In genomic region chr7:99558306-99559275, GRCh38 we compare ENCODE assay signal across 8 cellular contexts. TPM values are rescaled to one million over a fixed set of nuclear protein-coding genes. Genes with fewer than 3 reads are reported as not detected.
DNase-seq lines count a peak whose midpoint lies in the region; ATAC-seq and TF ChIP-seq lines count a peak whose summit lies in the region.

Gene ZNF655 (plus strand): TSS chr7:99558642. CDS start chr7:99560560, 1,918 bp downstream.

- peak; percentile 81 for ATAC-seq in HG02759 (IDR thresholded peaks at IDR 0.05; ENCODE audit: unreplicated experiment)
- peak; percentile 98 for ATAC-seq in left ventricle myocardium superior

- intact Hi-C loops in T-helper 1 cell treated with Interleukin-12 subunit alpha and Interleukin-12 subunit beta and Interleukin-4 antibody, amounts not matched to agents 30 ng/mL and 1 ng/mL, for 36 hours (cut with micrococcal nuclease), result loop anchor here (1.0 to 10.0 kb wide), 13 partner anchors 53 to 1146 kb away; partner anchors contain the start of genes AP4M1, ATP5MF, BUD31 and MCM7
- intact Hi-C loops in left ventricle myocardium superior (cut with micrococcal nuclease), result no loop called here
- intact Hi-C loops in prostate gland (cut with DNase I), result loop anchor here (5.0 to 10.0 kb wide), 2 partner anchors 59 to 356 kb away; partner anchors contain the start of genes TRIM4 and ZSCAN25

- WGBS in prostate gland, result under 1% methylated on average over 58 of the region's 80 CpGs

- H3K36me3 ChIP-seq in prostate gland, result peaks cover 1 to 10% of the 10 kb centered on the region in 2 donors

- no peak for TF ChIP-seq CTCF in GM12875 (IDR thresholded peaks at IDR 0.05; ENCODE audit: borderline replicate concordance, insufficient read depth, low read depth, low read length)
- TF ChIP-seq CTCF in prostate gland (IDR thresholded peaks at IDR 0.05), result no peak

- peak; percentile 75 for TF ChIP-seq POLR2A in prostate gland (IDR thresholded peaks at IDR 0.05)

- H3K4me1 ChIP-seq in prostate gland (replicated peaks), result no peaks in the 10 kb centered on the region

- H3K27ac ChIP-seq in prostate gland, result peak within 1 kb of the TSS; percentile 96

- H3K4me3 ChIP-seq in GM12875 (ENCODE audit: low read depth, low read length) (peak within 1 kb of the TSS; percentile 97), prostate gland (peak within 1 kb of the TSS; percentile 74 to 78)

- H3K9me3 ChIP-seq in prostate gland, result no peaks in the 10 kb centered on the region

- DNase-seq in NCI-H146 (lab: John Stamatoyannopoulos, UW), result peak; percentile 94
- peak; percentile 44 to 98 (median 84) for DNase-seq in amygdala (lab: John Stamatoyannopoulos, UW)
- DNase-seq in left ventricle myocardium superior, result peak; percentile 93
- DNase-seq in prostate gland (ENCODE audit: low spot score), result peak; percentile 87
- DNase-seq in ureter (ENCODE audit: low spot score), result peak; percentile 96

- H3K27me3 ChIP-seq in prostate gland (replicated peaks; ENCODE audit: insufficient read depth), result no peaks in the 10 kb centered on the region

RNA-seq across cellular contexts. Expression of gene ZNF655, which starts in this region (rescaled TPM):
- total RNA-seq in T-helper 1 cell treated with Interleukin-12 subunit alpha and Interleukin-12 subunit beta and Interleukin-4 antibody, amounts not matched to agents 30 ng/mL and 1 ng/mL, for 36 hours, result 102 and 108 TPM in 2 replicates
- total RNA-seq in left ventricle myocardium superior (30.0 TPM), prostate gland (100 to 1,000 TPM in 1 of 2 donors, 10 to 100 TPM in 1; 79.7 to 112 TPM), ureter (96.5 TPM)

Comparison
In these comparisons a context has a peak if more than half of its experiments do, and no peak if none do; other contexts are left out.
1. Peak in every context shown above with its lines: DNase-seq, ATAC-seq, H3K4me3 ChIP-seq and H3K27ac ChIP-seq.